Comparison of ENCODE assay signal across 8 cellular contexts in genomic region chr17:78974635-78975591, GRCh38. TPM values are rescaled to one million over a fixed set of nuclear protein-coding genes. Genes with fewer than 3 reads are reported as not detected.
A peak's percentile ranks its signal among the peaks of the same experiment; 100 is the strongest.
DNase-seq lines count a peak whose midpoint lies in the region; ATAC-seq, FAIRE-seq and TF ChIP-seq lines count a peak whose summit lies in the region.

No MANE protein-coding gene starts in this region.

- intact Hi-C loops in pancreas (cut with DNase I), result loop anchor here in 1 of 3 donors (5.0 kb wide), 2 partner anchors 108 to 478 kb away; no protein-coding TSS in a partner anchor

- H3K4me1 Mint-ChIP-seq in activated CD8-positive, alpha-beta T cell treated with anti-CD3 and anti-CD28 coated beads, Interleukin-2, amount 10 ng/mL, durations not matched to agents 7 days and 5 days (ENCODE audit: low read depth), result peaks cover 35% of the 10 kb centered on the region

- peak; percentile 44 to 65 for DNase-seq in HAP-1 (ENCODE audit: low spot score in 2 of 2)
- DNase-seq in Peyer's patch, result peak in 2 of 3 donors; percentile 72 to 75
- peak; percentile 86 for DNase-seq in fibroblast of mammary gland (ENCODE audit: low read depth)
- peak; percentile 68 to 82 (median 76) for DNase-seq in pancreas
- DNase-seq in activated CD8-positive, alpha-beta T cell treated with anti-CD3 and anti-CD28 coated beads, Interleukin-2, amount 10 ng/mL, durations not matched to agents 7 days and 5 days, result no peak
- no peak for DNase-seq in stimulated activated CD4-positive, alpha-beta T cell treated with anti-CD3 and anti-CD28 coated beads, Interleukin-15, amount 100 ng/mL, for 24 hours
- DNase-seq in germinal center (ENCODE audit: low spot score), result no peak

- H3K9me3 Mint-ChIP-seq in activated CD8-positive, alpha-beta T cell treated with anti-CD3 and anti-CD28 coated beads, Interleukin-2, amount 10 ng/mL, durations not matched to agents 7 days and 5 days (ENCODE audit: insufficient read depth), result no peaks in the 10 kb centered on the region

- H3K27me3 ChIP-seq in HAP-1 (ENCODE audit: low read depth) (no peaks in the 10 kb centered on the region), Peyer's patch (no peaks in the 10 kb centered on the region), pancreas (no peaks in the 10 kb centered on the region)

- H3K4me1 ChIP-seq in HAP-1, result peaks cover 20% of the 10 kb centered on the region
- H3K4me1 ChIP-seq in Peyer's patch, result peaks cover 0 to 61% (median 10%) of the 10 kb centered on the region in 4 donors
- H3K4me1 ChIP-seq in pancreas, result peaks cover 6 to 15% (median 8%) of the 10 kb centered on the region in 3 donors

- peaks cover 35% of the 10 kb centered on the region for H3K36me3 Mint-ChIP-seq in activated CD8-positive, alpha-beta T cell treated with anti-CD3 and anti-CD28 coated beads, Interleukin-2, amount 10 ng/mL, durations not matched to agents 7 days and 5 days (ENCODE audit: low read depth)

- H3K4me3 ChIP-seq in HAP-1, result peak overlapping the region; percentile 13
- no peak overlapping the region for H3K4me3 ChIP-seq in Peyer's patch
- H3K4me3 ChIP-seq in fibroblast of mammary gland (ENCODE audit: control insufficient read depth, low read depth, low read length), result no peak overlapping the region
- peak overlapping the region in 1 of 4 donors; percentile 2 for H3K4me3 ChIP-seq in pancreas

- no peak for TF ChIP-seq CTCF in Peyer's patch (IDR thresholded peaks at IDR 0.05)
- TF ChIP-seq CTCF in fibroblast of mammary gland (conservative IDR thresholded peaks at IDR 0.05; ENCODE audit: control insufficient read depth, insufficient read depth, low read depth, low read length), result no peak
- no peak for TF ChIP-seq CTCF in pancreas (IDR thresholded peaks at IDR 0.05)

- peaks cover 3% of the 10 kb centered on the region; the same call in 1 of the 2 replicates for H3K9me3 ChIP-seq in HAP-1
- H3K9me3 ChIP-seq in Peyer's patch, result no peaks in the 10 kb centered on the region
- H3K9me3 ChIP-seq in pancreas, result no peaks in the 10 kb centered on the region

- no peak overlapping the region for H3K27ac Mint-ChIP-seq in activated CD8-positive, alpha-beta T cell treated with anti-CD3 and anti-CD28 coated beads, Interleukin-2, amount 10 ng/mL, durations not matched to agents 7 days and 5 days

- no peak for FAIRE-seq in pancreas (lab: Jason Lieb, UNC)

- H3K36me3 ChIP-seq in HAP-1 (replicated peaks), result peaks cover 73% of the 10 kb centered on the region
- peaks cover 0 to 21% (median 0%) of the 10 kb centered on the region in 3 donors for H3K36me3 ChIP-seq in Peyer's patch
- H3K36me3 ChIP-seq in pancreas, result no peaks in the 10 kb centered on the region

- in situ Hi-C loops in HAP-1 (cut with MboI; ENCODE audit: low sequenced_read_pairs), result loop anchor here (10.0 kb wide), 1 partner anchor 800 kb away; no protein-coding TSS in a partner anchor

- H3K27ac ChIP-seq in Peyer's patch (peak overlapping the region in 2 of 4 donors; percentile 49 to 83), pancreas (peak overlapping the region; percentile 19 to 51 (median 38))

- WGBS in pancreas, 2 donors, result 52 to 64% methylated on average over 30 of the region's 30 CpGs

- no peak for TF ChIP-seq POLR2A in Peyer's patch (IDR thresholded peaks at IDR 0.05)

- peak; percentile 54 to 76 (median 66) for ATAC-seq in pancreas
- no peak for ATAC-seq in HG02642 (IDR thresholded peaks at IDR 0.05; ENCODE audit: poor library complexity, unreplicated experiment)
- no peak for ATAC-seq in activated CD8-positive, alpha-beta T cell treated with anti-CD3 and anti-CD28 coated beads, Interleukin-2, amount 10 ng/mL, durations not matched to agents 7 days and 5 days

- CTCF ChIA-PET in activated CD8-positive, alpha-beta T cell treated with anti-CD3 and anti-CD28 coated beads, Interleukin-2, amount 10 ng/mL, durations not matched to agents 7 days and 5 days (lab: Charles Lee), result no interaction called here

- H3K27me3 Mint-ChIP-seq in activated CD8-positive, alpha-beta T cell treated with anti-CD3 and anti-CD28 coated beads, Interleukin-2, amount 10 ng/mL, durations not matched to agents 7 days and 5 days (ENCODE audit: low read depth), result no peaks in the 10 kb centered on the region

- H3K4me3 Mint-ChIP-seq in activated CD8-positive, alpha-beta T cell treated with anti-CD3 and anti-CD28 coated beads, Interleukin-2, amount 10 ng/mL, durations not matched to agents 7 days and 5 days, result no peak overlapping the region

- POLR2A ChIA-PET in activated CD8-positive, alpha-beta T cell treated with anti-CD3 and anti-CD28 coated beads, Interleukin-2, amount 10 ng/mL, durations not matched to agents 7 days and 5 days (lab: Charles Lee), result interaction anchor here (1.4 kb wide), 1 partner anchor 35 kb away, joined by 4 read pairs; the partner anchor contains the start of gene CANT1

RNA-seq across cellular contexts. Expression of gene LGALS3BP, which starts 4.8 kb away (rescaled TPM):
- total RNA-seq in Peyer's patch (1,000 to 10,000 TPM in 3 of 4 donors, 100 to 1,000 TPM in 1; 202 to 2,181 (median 1,427) TPM), pancreas (100 to 1,000 TPM in 2 of 6 donors, 10 to 100 TPM in 4; 35.3 to 169 (median 71.4) TPM)
- 100 to 1,000 TPM in 1 of 2 donors, 10 to 100 TPM in 1; 80.1 to 102 TPM for polyA plus RNA-seq in pancreas
- 100 to 1,000 TPM; 172 to 181 TPM for total RNA-seq in activated CD8-positive, alpha-beta T cell treated with anti-CD3 and anti-CD28 coated beads, Interleukin-2, amount 10 ng/mL, durations not matched to agents 7 days and 5 days

RNA-seq across cellular contexts. Expression of gene CANT1, which starts 34.7 kb away (rescaled TPM):
- total RNA-seq in Peyer's patch, result 100 to 1,000 TPM in 1 of 4 donors, 10 to 100 TPM in 3; 56.9 to 125 (median 80.0) TPM
- total RNA-seq in pancreas, result 10 to 100 TPM; 20.7 to 45.0 (median 29.3) TPM
- polyA plus RNA-seq in pancreas, result 10 to 100 TPM in 1 of 2 donors, 1 to 10 TPM in 1; 7.4 to 10.7 TPM
- total RNA-seq in activated CD8-positive, alpha-beta T cell treated with anti-CD3 and anti-CD28 coated beads, Interleukin-2, amount 10 ng/mL, durations not matched to agents 7 days and 5 days, result 10 to 100 TPM; 74.4 to 78.5 TPM

RNA-seq across cellular contexts. Expression of gene C1QTNF1, which starts 49.1 kb away (rescaled TPM):
- total RNA-seq in Peyer's patch (10 to 100 TPM in 3 of 4 donors, 1 to 10 TPM in 1; 6.3 to 20.6 (median 14.3) TPM), pancreas (10 to 100 TPM in 2 of 6 donors, 1 to 10 TPM in 4; 5.3 to 17.9 (median 6.7) TPM)
- polyA plus RNA-seq in pancreas, result 10 to 100 TPM in 1 of 2 donors, 1 to 10 TPM in 1; 9.4 to 31.2 TPM
- not detected for total RNA-seq in activated CD8-positive, alpha-beta T cell treated with anti-CD3 and anti-CD28 coated beads, Interleukin-2, amount 10 ng/mL, durations not matched to agents 7 days and 5 days

RNA-seq across cellular contexts. Expression of gene TIMP2, which starts 49.7 kb away (rescaled TPM):
- 10 to 100 TPM; 27.2 to 73.2 (median 45.0) TPM for total RNA-seq in Peyer's patch
- total RNA-seq in pancreas, result 100 to 1,000 TPM in 1 of 6 donors, 10 to 100 TPM in 5; 39.9 to 128 (median 57.6) TPM
- polyA plus RNA-seq in pancreas, result 10 to 100 TPM; 22.2 to 42.7 TPM
- 1 to 10 TPM; 3.6 to 3.8 TPM for total RNA-seq in activated CD8-positive, alpha-beta T cell treated with anti-CD3 and anti-CD28 coated beads, Interleukin-2, amount 10 ng/mL, durations not matched to agents 7 days and 5 days

Comparison
In these comparisons a context has a peak if more than half of its experiments do, and no peak if none do; other contexts are left out.
1. DNase-seq: peak in HAP-1 (2 of 2), Peyer's patch (2 of 3), fibroblast of mammary gland (single experiment) and pancreas (6 of 6); none in activated CD8-positive, alpha-beta T cell treated with anti-CD3 and anti-CD28 coated beads, Interleukin-2, amount 10 ng/mL, durations not matched to agents 7 days and 5 days (single experiment), stimulated activated CD4-positive, alpha-beta T cell treated with anti-CD3 and anti-CD28 coated beads, Interleukin-15, amount 100 ng/mL, for 24 hours (single experiment) and germinal center (single experiment).
2. ATAC-seq: peak in pancreas (4 of 4); none in HG02642 (single experiment) and activated CD8-positive, alpha-beta T cell treated with anti-CD3 and anti-CD28 coated beads, Interleukin-2, amount 10 ng/mL, durations not matched to agents 7 days and 5 days (single experiment).
3. RNA of gene C1QTNF1, which starts 49.1 kb away (total RNA-seq): 6.3 to 20.6 TPM in Peyer's patch and 5.3 to 17.9 TPM in pancreas; not detected in activated CD8-positive, alpha-beta T cell treated with anti-CD3 and anti-CD28 coated beads, Interleukin-2, amount 10 ng/mL, durations not matched to agents 7 days and 5 days; every median in the first group is over 4 times any median in the second.